Comparison of ENCODE assay signal across 8 cellular contexts in the genomic region with DNA sequence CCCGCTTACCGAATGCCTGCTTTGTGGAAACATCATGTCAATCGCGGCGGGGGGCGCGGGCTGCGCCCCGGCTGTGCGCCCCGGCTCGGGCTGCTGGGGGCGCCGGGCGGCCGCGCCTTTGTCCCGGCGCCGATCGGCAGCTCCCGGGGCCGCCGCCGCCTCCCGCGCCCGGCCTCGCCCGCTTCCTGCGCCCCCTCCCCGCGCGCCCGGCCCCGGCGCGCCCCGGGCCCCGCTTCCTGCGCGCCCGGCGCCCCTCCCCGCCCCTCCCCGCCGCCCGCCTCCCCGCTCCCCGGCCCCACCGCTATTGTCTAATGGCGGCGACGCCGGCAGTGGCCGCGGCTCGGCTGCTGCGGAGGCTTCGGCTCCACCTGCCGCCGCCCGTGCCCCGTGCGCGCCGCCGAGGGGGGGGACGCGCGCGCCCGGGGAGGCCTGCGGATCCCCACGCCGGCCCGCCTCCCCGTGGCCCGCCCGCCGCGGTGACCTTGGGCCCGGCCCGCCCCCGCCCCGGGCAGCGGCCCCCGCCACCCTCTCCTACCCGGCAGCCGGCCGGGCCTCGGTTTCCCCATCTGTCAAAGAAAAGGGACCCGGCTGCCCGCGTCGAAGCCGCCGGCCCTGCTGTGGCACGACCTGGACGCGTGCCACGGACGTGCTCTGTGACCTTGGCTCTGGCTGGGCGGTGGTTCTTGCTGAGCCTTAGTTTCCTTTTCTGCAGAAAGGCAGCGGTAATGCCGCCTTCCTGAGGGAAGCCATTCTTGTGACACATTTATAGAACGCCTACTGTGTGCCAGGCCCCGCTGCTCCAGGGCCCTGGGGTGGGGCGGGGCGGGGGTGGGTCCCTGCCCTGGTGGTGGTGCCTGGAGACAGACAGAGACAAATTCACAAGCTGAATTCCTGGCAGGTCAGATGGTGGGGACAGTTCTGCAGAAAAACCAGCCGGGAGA. TPM values are rescaled to one million over a fixed set of nuclear protein-coding genes. Genes with fewer than 3 reads are reported as not detected.
A peak's percentile ranks its signal among the peaks of the same experiment; 100 is the strongest.
DNase-seq lines count a peak whose midpoint lies in the region; ATAC-seq and TF ChIP-seq lines count a peak whose summit lies in the region.

A gene with protein sequence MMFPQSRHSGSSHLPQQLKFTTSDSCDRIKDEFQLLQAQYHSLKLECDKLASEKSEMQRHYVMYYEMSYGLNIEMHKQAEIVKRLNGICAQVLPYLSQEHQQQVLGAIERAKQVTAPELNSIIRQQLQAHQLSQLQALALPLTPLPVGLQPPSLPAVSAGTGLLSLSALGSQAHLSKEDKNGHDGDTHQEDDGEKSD (minus strand): TSS at position 331 of the 941 bp plus-strand sequence. CDS start 295 bp downstream, at position 36.

- H3K27me3 Mint-ChIP-seq in CD14-positive monocyte (ENCODE audit: low read depth in 3 of 3), result peaks cover 6 to 11% (median 6%) of the 10 kb centered on the region in 3 donors
- H3K27me3 Mint-ChIP-seq in activated naive CD4-positive, alpha-beta T cell treated with anti-CD3 and anti-CD28 coated beads for 36 hours (ENCODE audit: low read depth), result no peaks in the 10 kb centered on the region
- no peaks in the 10 kb centered on the region for H3K27me3 Mint-ChIP-seq in type B pancreatic cell

- peak within 1 kb of the TSS; percentile 96 for H3K27ac ChIP-seq in ovary

- peaks cover 4% of the 10 kb centered on the region for H3K4me1 ChIP-seq in ovary (ENCODE audit: insufficient read depth)

- H3K36me3 ChIP-seq in ovary, result no peaks in the 10 kb centered on the region

- TF ChIP-seq POLR2A in ovary (IDR thresholded peaks at IDR 0.05), result peak; percentile 25

- peak; percentile 44 for ATAC-seq in HG02885 (IDR thresholded peaks at IDR 0.05; ENCODE audit: poor library complexity, unreplicated experiment)

- CTCF ChIA-PET in activated naive CD4-positive, alpha-beta T cell treated with anti-CD3 and anti-CD28 coated beads for 36 hours (lab: Charles Lee), result interaction anchor here (1.4 kb wide), 1 partner anchor 41 kb away, joined by 9 read pairs; no protein-coding TSS in a partner anchor

- H3K4me1 Mint-ChIP-seq in CD14-positive monocyte, result peaks cover 21% of the 10 kb centered on the region
- peaks cover 33% of the 10 kb centered on the region for H3K4me1 Mint-ChIP-seq in activated naive CD4-positive, alpha-beta T cell treated with anti-CD3 and anti-CD28 coated beads for 36 hours (ENCODE audit: low read depth)
- H3K4me1 Mint-ChIP-seq in type B pancreatic cell (ENCODE audit: unreplicated experiment), result peaks cover 35% of the 10 kb centered on the region

- H3K36me3 Mint-ChIP-seq in CD14-positive monocyte, result peaks cover 21 to 26% of the 10 kb centered on the region in 2 donors
- peaks cover 24% of the 10 kb centered on the region for H3K36me3 Mint-ChIP-seq in activated naive CD4-positive, alpha-beta T cell treated with anti-CD3 and anti-CD28 coated beads for 36 hours (ENCODE audit: low read depth)
- peaks cover 10% of the 10 kb centered on the region for H3K36me3 Mint-ChIP-seq in type B pancreatic cell

- no peaks in the 10 kb centered on the region for H3K9me3 ChIP-seq in ovary

- no peak for TF ChIP-seq EP300 in ovary (IDR thresholded peaks at IDR 0.05)

- DNase-seq in CD14-positive monocyte (ENCODE audit: low spot score) (no peak), RPMI7951 (ENCODE audit: low read depth) (peak; percentile 55), glomerular visceral epithelial cell (ENCODE audit: extremely low spot score) (peak; percentile 67), ovary (peak; percentile 69 to 83 (median 79)), type B pancreatic cell (ENCODE audit: extremely low spot score, unreplicated experiment) (no peak), NCI-H128 (lab: John Stamatoyannopoulos, UW; ENCODE audit: unreplicated experiment) (no peak)
- DNase-seq in activated naive CD4-positive, alpha-beta T cell treated with anti-CD3 and anti-CD28 coated beads for 36 hours, result peak; percentile 65

- H3K4me3 ChIP-seq in ovary, result peak within 1 kb of the TSS; percentile 75

- H3K4me3 Mint-ChIP-seq in CD14-positive monocyte (peak within 1 kb of the TSS; percentile 82 to 88), type B pancreatic cell (peak within 1 kb of the TSS; percentile 89)
- H3K4me3 Mint-ChIP-seq in activated naive CD4-positive, alpha-beta T cell treated with anti-CD3 and anti-CD28 coated beads for 36 hours, result peak within 1 kb of the TSS; percentile 84

- H3K27ac Mint-ChIP-seq in CD14-positive monocyte, result peak within 1 kb of the TSS; percentile 66 to 88 (median 83)
- H3K27ac Mint-ChIP-seq in activated naive CD4-positive, alpha-beta T cell treated with anti-CD3 and anti-CD28 coated beads for 36 hours, result peak within 1 kb of the TSS; percentile 91
- H3K27ac Mint-ChIP-seq in type B pancreatic cell, result peak within 1 kb of the TSS; percentile 90

- H3K27me3 ChIP-seq in ovary, result no peaks in the 10 kb centered on the region

- H3K9me3 Mint-ChIP-seq in CD14-positive monocyte (no peaks in the 10 kb centered on the region), type B pancreatic cell (no peaks in the 10 kb centered on the region)
- H3K9me3 Mint-ChIP-seq in activated naive CD4-positive, alpha-beta T cell treated with anti-CD3 and anti-CD28 coated beads for 36 hours, result no peaks in the 10 kb centered on the region

- 2 to 4% (median 3%) methylated on average over 33 to 110 of the region's 111 CpGs for WGBS in ovary, 3 donors

- TF ChIP-seq CTCF in CD14-positive monocyte (IDR thresholded peaks at IDR 0.05), result no peak
- no peak for TF ChIP-seq CTCF in ovary (IDR thresholded peaks at IDR 0.05)
- TF ChIP-seq CTCF in type B pancreatic cell (conservative IDR thresholded peaks at IDR 0.05), result peak; percentile 28

- intact Hi-C loops in CD14-positive monocyte (cut with micrococcal nuclease), result no loop called here
- intact Hi-C loops in activated naive CD4-positive, alpha-beta T cell treated with anti-CD3 and anti-CD28 coated beads for 36 hours (cut with micrococcal nuclease), result loop anchor here (5.0 kb wide), 1 partner anchor 110 kb away; no protein-coding TSS in a partner anchor
- intact Hi-C loops in ovary (cut with DNase I), result no loop called here

RNA-seq across cellular contexts. Expression of the gene that starts here (rescaled TPM):
- 10 to 100 TPM; 27.5 to 34.4 TPM for polyA plus RNA-seq in CD14-positive monocyte
- total RNA-seq in RPMI7951 (2014; rRNA removed; shearing (Covaris generic)), result 178 and 208 TPM in 2 replicates
- 100 to 1,000 TPM; 326 to 354 TPM for total RNA-seq in activated naive CD4-positive, alpha-beta T cell treated with anti-CD3 and anti-CD28 coated beads for 36 hours
- total RNA-seq in ovary, result 100 to 1,000 TPM; 274 to 670 (median 503) TPM
- 100 to 1,000 TPM; 241 to 530 TPM for polyA plus RNA-seq in ovary
- 302 and 418 TPM in 2 replicates for total RNA-seq in type B pancreatic cell (ENCODE audit: low replicate concordance)

Comparison
In these comparisons a context has a peak if more than half of its experiments do, and no peak if none do; other contexts are left out.
1. RNA of the gene that starts here (polyA plus RNA-seq): 241 to 530 TPM in ovary; 27.5 to 34.4 TPM in CD14-positive monocyte; every median in the first group is over 4 times any median in the second.
2. DNase-seq: peak in RPMI7951 (single experiment), activated naive CD4-positive, alpha-beta T cell treated with anti-CD3 and anti-CD28 coated beads for 36 hours (single experiment), glomerular visceral epithelial cell (single experiment) and ovary (5 of 5); none in CD14-positive monocyte (single experiment), type B pancreatic cell (single experiment) and NCI-H128 (single experiment).
3. Peak in every context shown above with its lines, with median percentiles within 50 percentile points of each other: H3K27ac Mint-ChIP-seq and H3K4me3 Mint-ChIP-seq.